Comparison of ENCODE assay signal across 20 cellular contexts in the genomic region with DNA sequence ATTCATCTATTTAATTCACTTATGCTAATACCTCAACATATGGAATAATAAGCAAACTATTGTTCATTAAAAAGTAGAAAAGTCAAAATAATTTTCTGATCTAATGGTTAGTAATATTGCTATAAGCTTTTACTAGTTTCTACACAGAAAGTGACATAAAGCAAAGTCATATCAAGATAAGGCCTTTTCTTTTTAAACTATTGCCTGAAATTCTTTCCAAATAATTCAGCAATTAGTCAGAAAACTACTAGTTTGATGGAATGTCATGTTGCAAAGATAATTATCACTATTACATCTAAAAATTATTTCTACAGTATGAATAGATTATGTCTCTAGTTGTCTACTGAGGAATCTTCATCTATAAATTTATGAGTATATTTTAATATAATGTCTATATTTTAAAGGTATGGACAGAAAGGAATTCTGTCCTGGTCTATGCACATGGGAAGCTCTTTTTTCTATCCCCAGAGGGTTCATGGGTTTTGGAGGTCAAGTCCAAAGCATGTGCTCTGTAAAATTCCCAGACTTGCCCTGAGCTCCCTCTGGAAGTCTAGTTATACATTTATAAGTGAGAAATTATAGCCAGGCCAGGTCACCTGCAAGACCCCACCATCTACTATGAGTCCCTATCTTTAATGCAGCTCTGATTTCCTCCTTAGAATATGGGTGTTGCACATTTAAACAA.
DNase-seq lines count a peak whose midpoint lies in the region; ATAC-seq and TF ChIP-seq lines count a peak whose summit lies in the region.
"Had no signal": no experiment of that assay in that cellular context is flagged by ENCODE, and none has a peak within 500 bp of the region (broad histone marks: within the 10 kb centered on the region; RNA-seq: fewer than 3 reads in every experiment).

No MANE protein-coding gene starts in this region.

- in situ Hi-C loops in IMR-90 (cut with MboI; ENCODE audit: low sequenced_read_pairs): no loop called here

- CTCF ChIA-PET in IMR-90 (lab: Yijun Ruan, JAX): interaction anchor here (0.5 to 1.3 kb wide), 2 partner anchors 463 to 560 kb away, joined by 3 to 4 read pairs; no protein-coding TSS in a partner anchor

- no peak for TF ChIP-seq POLR2A in IMR-90 (IDR thresholded peaks at IDR 0.05; ENCODE audit: low read depth, low read length)

- dilution Hi-C loops in IMR-90 (cut with HindIII; ENCODE audit: low sequenced_read_pairs, unreplicated experiment): no loop called here

- no peak overlapping the region for H4K91ac ChIP-seq in IMR-90 (ENCODE audit: insufficient read depth, low read depth, low read length)

- H2BK20ac ChIP-seq in IMR-90 (ENCODE audit: low read depth, low read length): no peak overlapping the region

- H3K4me3 ChIP-seq in AG10803 (ENCODE audit: low read length): no peak overlapping the region
- H3K4me3 ChIP-seq in IMR-90 (ENCODE audit: insufficient read depth, low read depth, low read length): no peak overlapping the region
- no peak overlapping the region for H3K4me3 ChIP-seq in adipocyte (ENCODE audit: low read length)
- H3K4me3 ChIP-seq: esophagus muscularis mucosa, lung, thyroid gland had no signal

- H3K9ac ChIP-seq in IMR-90 (ENCODE audit: low read depth, low read length): no peak overlapping the region
- no peak overlapping the region for H3K9ac ChIP-seq in adipocyte (ENCODE audit: low read length)
- H3K9ac ChIP-seq: KMS-11 had no signal

- no peak overlapping the region for H2AFZ ChIP-seq in IMR-90 (replicated peaks; ENCODE audit: low read length, poor library complexity)

- no peak overlapping the region; the same call in 1 of the 2 replicates for H2BK120ac ChIP-seq in IMR-90 (ENCODE audit: low read depth, low read length)

- intact Hi-C loops in IMR-90 (cut with micrococcal nuclease): no loop called here

- TF ChIP-seq CTCF in AG10803 (conservative IDR thresholded peaks at IDR 0.05; ENCODE audit: low read length): no peak
- TF ChIP-seq CTCF in IMR-90 (conservative IDR thresholded peaks at IDR 0.05; ENCODE audit: low read depth, low read length): no peak

- H3K14ac ChIP-seq in IMR-90 (replicated peaks; ENCODE audit: low read depth, low read length): peak overlapping the region; percentile 78

- H3K4ac ChIP-seq in IMR-90 (ENCODE audit: low read depth, low read length): peak overlapping the region; percentile 29; the same call in 1 of the 2 replicates

- no peak overlapping the region for H3K56ac ChIP-seq in IMR-90 (ENCODE audit: extremely low read depth, insufficient read depth, low read length)

- no peak overlapping the region; the same call in 1 of the 2 replicates for H3K18ac ChIP-seq in IMR-90 (ENCODE audit: low read depth, low read length)

- DNase-seq in AG10803 (ENCODE audit: low read depth) (peak; percentile 25), IMR-90 (peak; percentile 52), adipocyte (ENCODE audit: low read depth) (peak; percentile 34), iris pigment epithelial cell (ENCODE audit: low read depth) (peak; percentile 57), HuH-7 (ENCODE audit: low spot score) (no peak), NCI-H2081 treated with DMSO at 0.1 percent for 48 hours (lab: John Stamatoyannopoulos, UW) (no peak)
- no peak for DNase-seq in activated CD4-positive, alpha-beta T cell treated with anti-CD3 and anti-CD28 coated beads for 48 hours
- DNase-seq: activated CD8-positive, alpha-beta T cell treated with anti-CD3 and anti-CD28 coated beads for 36 hours; MV-4-11; NCI-H2171; NCI-H526; Right ventricle myocardium superior; stimulated activated naive CD8-positive, alpha-beta T cell treated with anti-CD3 and anti-CD28 coated beads, Interleukin-15, amount 100 ng/mL, for 72 hours; thyroid gland had no signal

- peak overlapping the region; percentile 76 for H2BK5ac ChIP-seq in IMR-90 (ENCODE audit: low read depth, low read length, poor library complexity, severe bottlenecking)

- BruUV-seq in IMR-90 (replicated peaks; lab: Mats Ljungman, UMichigan): no TSS peak

- no peak for ATAC-seq in IMR-90 (ENCODE audit: low read depth)
- no peak for ATAC-seq in HG02884 (IDR thresholded peaks at IDR 0.05; ENCODE audit: unreplicated experiment)
- ATAC-seq: activated CD4-positive, CD25-positive, alpha-beta regulatory T cell treated with anti-CD3 and anti-CD28 coated beads, Interleukin-2, amount 50 U/mL, for 24 hours; activated CD8-positive, alpha-beta T cell treated with anti-CD3 and anti-CD28 coated beads for 36 hours; sciatic nerve; stimulated activated naive CD8-positive, alpha-beta T cell treated with anti-CD3 and anti-CD28 coated beads, Interleukin-15, amount 100 ng/mL, for 72 hours had no signal

- H3K9me1 ChIP-seq in IMR-90 (ENCODE audit: insufficient read depth, low read length): no peaks in the 10 kb centered on the region

- no peak overlapping the region for H3K27ac ChIP-seq in IMR-90 (ENCODE audit: insufficient read depth, low read length)
- H3K27ac ChIP-seq: esophagus muscularis mucosa, KMS-11, thyroid gland had no signal

- H3K27me3 ChIP-seq in IMR-90 (ENCODE audit: control insufficient read depth, insufficient read depth, low read length) (no peaks in the 10 kb centered on the region), adipocyte (replicated peaks; ENCODE audit: control insufficient read depth, insufficient read depth, low read length) (no peaks in the 10 kb centered on the region)
- H3K27me3 ChIP-seq: esophagus muscularis mucosa, thyroid gland had no signal

- H2AK5ac ChIP-seq in IMR-90 (ENCODE audit: low read depth, low read length): no peak overlapping the region

- no peak for TF ChIP-seq RAD21 in IMR-90 (IDR thresholded peaks at IDR 0.05; ENCODE audit: low read length)

- H3K4me1 ChIP-seq in IMR-90 (ENCODE audit: control insufficient read depth, insufficient read depth, low read length) (peaks cover 2% of the 10 kb centered on the region; the same call in 1 of the 2 replicates), adipocyte (ENCODE audit: control insufficient read depth, insufficient read depth, low read length) (peaks cover 26% of the 10 kb centered on the region)
- H3K4me1 ChIP-seq: esophagus muscularis mucosa, thyroid gland had no signal

- H3K79me1 ChIP-seq in IMR-90 (ENCODE audit: low read depth in 1 of 2, low read length in 2 of 2): no peaks in the 10 kb centered on the region; a peak in 1 of 4 replicates

- H2BK15ac ChIP-seq in IMR-90 (ENCODE audit: low read depth, low read length): no peak overlapping the region; the same call in 2 of the 3 replicates

- POLR2A ChIA-PET in IMR-90 (lab: Charles Lee; ENCODE audit: unreplicated experiment): no interaction called here

- H2AK9ac ChIP-seq in IMR-90 (replicated peaks; ENCODE audit: low read depth, low read length, poor library complexity): no peak overlapping the region

- H3K36me3 ChIP-seq in IMR-90 (ENCODE audit: control insufficient read depth, insufficient read depth, low read length) (no peaks in the 10 kb centered on the region), adipocyte (ENCODE audit: control insufficient read depth, insufficient read depth, low read length, severe bottlenecking) (no peaks in the 10 kb centered on the region)
- H3K36me3 ChIP-seq: esophagus muscularis mucosa, thyroid gland had no signal

- no peak overlapping the region for H3K23ac ChIP-seq in IMR-90 (ENCODE audit: low read depth, low read length)

- H4K5ac ChIP-seq in IMR-90 (ENCODE audit: low read depth, low read length): no peak overlapping the region

- no peaks in the 10 kb centered on the region for H3K9me3 ChIP-seq in IMR-90 (ENCODE audit: control insufficient read depth, insufficient read depth, low read length)
- H3K9me3 ChIP-seq in adipocyte (ENCODE audit: control insufficient read depth, low read length): no peaks in the 10 kb centered on the region
- H3K9me3 ChIP-seq: esophagus muscularis mucosa, thyroid gland had no signal

- peak overlapping the region in 1 of 2 experiments; percentile 42; a peak in 1 of 4 replicates for H4K8ac ChIP-seq in IMR-90 (ENCODE audit: low read depth in 2 of 2, low read length in 2 of 2)

- no peaks in the 10 kb centered on the region for H4K20me1 ChIP-seq in IMR-90 (ENCODE audit: insufficient read depth, low read length)

- no peak overlapping the region; the same call in 1 of the 2 replicates for H3K4me2 ChIP-seq in IMR-90 (ENCODE audit: low read depth, low read length)
- H3K4me2 ChIP-seq: KMS-11 had no signal

TF ChIP-seq in IMR-90, 13 proteins besides CTCF, POLR2A, EP300 and RAD21:
- TF ChIP-seq RCOR1 (IDR thresholded peaks at IDR 0.05; ENCODE audit: insufficient replicate concordance, low read length) (no peak), MAZ (IDR thresholded peaks at IDR 0.05; ENCODE audit: borderline replicate concordance, low read depth, low read length) (no peak), ELK1 (IDR thresholded peaks at IDR 0.05; ENCODE audit: borderline replicate concordance, low read depth, low read length) (no peak), FOS (IDR thresholded peaks at IDR 0.05; ENCODE audit: low read depth, low read length) (no peak), MAFK (IDR thresholded peaks at IDR 0.05; ENCODE audit: low read depth, low read length) (no peak), BHLHE40 (IDR thresholded peaks at IDR 0.05; ENCODE audit: low read depth, low read length) (no peak), MXI1 (IDR thresholded peaks at IDR 0.05; ENCODE audit: borderline replicate concordance, low read depth, low read length) (no peak), NFE2L2 (IDR thresholded peaks at IDR 0.05; ENCODE audit: low read depth, low read length) (no peak), CHD1 (IDR thresholded peaks at IDR 0.05; ENCODE audit: low read depth, low read length) (no peak), SMC3 (IDR thresholded peaks at IDR 0.05; ENCODE audit: low read depth, low read length) (no peak), USF2 (IDR thresholded peaks at IDR 0.05; ENCODE audit: low read depth, low read length) (no peak), RFX5 (IDR thresholded peaks at IDR 0.05; ENCODE audit: low read depth, low read length) (no peak)

Comparison
In these comparisons a context has a peak if more than half of its experiments do, and no peak if none do; other contexts are left out.
1. DNase-seq: peak in AG10803 (single experiment), IMR-90 (single experiment), adipocyte (single experiment) and iris pigment epithelial cell (single experiment); none in activated CD4-positive, alpha-beta T cell treated with anti-CD3 and anti-CD28 coated beads for 48 hours (single experiment), HuH-7 (single experiment) and NCI-H2081 treated with DMSO at 0.1 percent for 48 hours (single experiment).